8 cellular contexts compared by ENCODE assay signal in the genomic region with DNA sequence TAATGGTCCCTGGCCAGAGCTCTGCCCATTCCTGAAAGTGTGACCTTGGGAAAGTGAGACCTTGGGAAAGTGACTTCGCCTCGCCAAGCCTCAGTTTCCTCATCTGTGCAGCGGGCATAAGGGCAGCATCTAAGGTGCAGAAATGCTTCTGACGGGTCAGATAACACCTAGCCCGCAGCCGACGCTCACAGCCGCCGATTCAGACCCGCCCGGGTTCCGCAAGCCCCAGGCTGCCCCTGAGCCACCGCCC. TPM values are rescaled to one million over a fixed set of nuclear protein-coding genes. Genes with fewer than 3 reads are reported as not detected.
DNase-seq lines count a peak whose midpoint lies in the region; ATAC-seq lines count a peak whose summit lies in the region.

No MANE protein-coding gene starts in this region.

- H3K9me3 ChIP-seq in MG63 = no peaks in the 10 kb centered on the region

- peak overlapping the region; percentile 84 for H3K27ac Mint-ChIP-seq in activated CD4-positive, alpha-beta T cell treated with anti-CD3 and anti-CD28 coated beads, Interleukin-2, amount 10 ng/mL, durations not matched to agents 24 days and 14 days
- peak overlapping the region; percentile 90 for H3K27ac Mint-ChIP-seq in dendritic cell treated with granulocyte-macrophage colony-stimulating factor and Interleukin-4, amounts not matched to agents 40 ng/mL and 50 ng/mL, for 4 days
- H3K27ac Mint-ChIP-seq in natural killer cell treated with Interleukin-12 subunit alpha and Interleukin-12 subunit beta and Interleukin-15 and Interleukin-18, amount 100 ng/mL, for 72 hours = peak overlapping the region; percentile 69 to 81

- peaks cover 3% of the 10 kb centered on the region for H3K27me3 Mint-ChIP-seq in activated CD4-positive, alpha-beta T cell treated with anti-CD3 and anti-CD28 coated beads, Interleukin-2, amount 10 ng/mL, durations not matched to agents 24 days and 14 days
- peaks cover 13% of the 10 kb centered on the region for H3K27me3 Mint-ChIP-seq in dendritic cell treated with granulocyte-macrophage colony-stimulating factor and Interleukin-4, amounts not matched to agents 40 ng/mL and 50 ng/mL, for 4 days
- peaks cover 14 to 18% of the 10 kb centered on the region in 2 donors for H3K27me3 Mint-ChIP-seq in natural killer cell treated with Interleukin-12 subunit alpha and Interleukin-12 subunit beta and Interleukin-15 and Interleukin-18, amount 100 ng/mL, for 72 hours

- peak overlapping the region; percentile 79 for H3K4me3 Mint-ChIP-seq in activated CD4-positive, alpha-beta T cell treated with anti-CD3 and anti-CD28 coated beads, Interleukin-2, amount 10 ng/mL, durations not matched to agents 24 days and 14 days
- peak overlapping the region; percentile 84 for H3K4me3 Mint-ChIP-seq in dendritic cell treated with granulocyte-macrophage colony-stimulating factor and Interleukin-4, amounts not matched to agents 40 ng/mL and 50 ng/mL, for 4 days
- peak overlapping the region; percentile 93 for H3K4me3 Mint-ChIP-seq in natural killer cell treated with Interleukin-12 subunit alpha and Interleukin-12 subunit beta and Interleukin-15 and Interleukin-18, amount 100 ng/mL, for 72 hours

- DNase-seq in activated CD4-positive, alpha-beta T cell treated with anti-CD3 and anti-CD28 coated beads, Interleukin-2, amount 10 ng/mL, durations not matched to agents 24 days and 14 days = no peak
- DNase-seq in activated CD4-positive, alpha-beta T cell treated with anti-CD3 and anti-CD28 coated beads, Interleukin-2, amount 50 U/mL, for 1 hour = no peak
- DNase-seq in MG63 (no peak), NCI-H1048 (lab: John Stamatoyannopoulos, UW) (no peak)
- DNase-seq in natural killer cell treated with Interleukin-12 subunit alpha and Interleukin-12 subunit beta and Interleukin-15 and Interleukin-18, amount 100 ng/mL, for 72 hours (ENCODE audit: low spot score) = no peak
- no peak for DNase-seq in activated effector memory CD4-positive, alpha-beta T cell treated with anti-CD3 and anti-CD28 coated beads, Interleukin-2, amount 50 U/mL, for 16 hours
- DNase-seq in stimulated activated CD4-positive, alpha-beta T cell treated with anti-CD3 and anti-CD28 coated beads, Interleukin-1b, Interleukin-23, amount 100 ng/mL, for 48 hours = no peak

- peaks cover 9% of the 10 kb centered on the region for H3K9me3 Mint-ChIP-seq in activated CD4-positive, alpha-beta T cell treated with anti-CD3 and anti-CD28 coated beads, Interleukin-2, amount 10 ng/mL, durations not matched to agents 24 days and 14 days
- H3K9me3 Mint-ChIP-seq in dendritic cell treated with granulocyte-macrophage colony-stimulating factor and Interleukin-4, amounts not matched to agents 40 ng/mL and 50 ng/mL, for 4 days = no peaks in the 10 kb centered on the region
- H3K9me3 Mint-ChIP-seq in natural killer cell treated with Interleukin-12 subunit alpha and Interleukin-12 subunit beta and Interleukin-15 and Interleukin-18, amount 100 ng/mL, for 72 hours = no peaks in the 10 kb centered on the region

- H3K4me3 ChIP-seq in MG63 = peak overlapping the region; percentile 68

- ATAC-seq in natural killer cell treated with Interleukin-12 subunit alpha and Interleukin-12 subunit beta and Interleukin-15 and Interleukin-18, amount 100 ng/mL, for 72 hours = peak; percentile 59 to 66

- H3K36me3 Mint-ChIP-seq in activated CD4-positive, alpha-beta T cell treated with anti-CD3 and anti-CD28 coated beads, Interleukin-2, amount 10 ng/mL, durations not matched to agents 24 days and 14 days (ENCODE audit: low read depth) = peaks cover 27% of the 10 kb centered on the region
- H3K36me3 Mint-ChIP-seq in dendritic cell treated with granulocyte-macrophage colony-stimulating factor and Interleukin-4, amounts not matched to agents 40 ng/mL and 50 ng/mL, for 4 days (ENCODE audit: low read depth) = peaks cover 57% of the 10 kb centered on the region
- peaks cover 4% of the 10 kb centered on the region for H3K36me3 Mint-ChIP-seq in natural killer cell treated with Interleukin-12 subunit alpha and Interleukin-12 subunit beta and Interleukin-15 and Interleukin-18, amount 100 ng/mL, for 72 hours

- H3K27me3 ChIP-seq in MG63 = no peaks in the 10 kb centered on the region

- H3K4me1 Mint-ChIP-seq in activated CD4-positive, alpha-beta T cell treated with anti-CD3 and anti-CD28 coated beads, Interleukin-2, amount 10 ng/mL, durations not matched to agents 24 days and 14 days = peaks cover 55% of the 10 kb centered on the region
- H3K4me1 Mint-ChIP-seq in dendritic cell treated with granulocyte-macrophage colony-stimulating factor and Interleukin-4, amounts not matched to agents 40 ng/mL and 50 ng/mL, for 4 days (ENCODE audit: low read depth) = peaks cover 69% of the 10 kb centered on the region
- peaks cover 45% of the 10 kb centered on the region in 2 donors for H3K4me1 Mint-ChIP-seq in natural killer cell treated with Interleukin-12 subunit alpha and Interleukin-12 subunit beta and Interleukin-15 and Interleukin-18, amount 100 ng/mL, for 72 hours (ENCODE audit: low read depth in 2 of 2)

- intact Hi-C loops in activated CD4-positive, alpha-beta T cell treated with anti-CD3 and anti-CD28 coated beads, Interleukin-2, amount 10 ng/mL, durations not matched to agents 24 days and 14 days (cut with micrococcal nuclease) = loop anchor here (5.0 kb wide), 1 partner anchor 165 kb away; a partner anchor contains a TSS
- intact Hi-C loops in dendritic cell treated with granulocyte-macrophage colony-stimulating factor and Interleukin-4, amounts not matched to agents 40 ng/mL and 50 ng/mL, for 4 days (cut with micrococcal nuclease) = loop anchor here (2.0 to 5.0 kb wide), 2 partner anchors 16 to 45 kb away; no protein-coding TSS in a partner anchor

- H3K36me3 ChIP-seq in MG63 = peaks cover 6% of the 10 kb centered on the region; the same call in 1 of the 2 replicates

RNA-seq across cellular contexts. Expression of a gene that starts 0.5 kb away (rescaled TPM):
- total RNA-seq in activated CD4-positive, alpha-beta T cell treated with anti-CD3 and anti-CD28 coated beads, Interleukin-2, amount 10 ng/mL, durations not matched to agents 24 days and 14 days = 291 and 292 TPM in 2 replicates
- total RNA-seq in MG63 (2014; rRNA removed; shearing (Covaris generic); ENCODE audit: low replicate concordance) = 146 TPM in 2 replicates
- 100 to 1,000 TPM; 167 to 229 TPM for total RNA-seq in natural killer cell treated with Interleukin-12 subunit alpha and Interleukin-12 subunit beta and Interleukin-15 and Interleukin-18, amount 100 ng/mL, for 72 hours
